Comparison of ENCODE assay signal across 23 cellular contexts in genomic region chr15:53457479-53457878, GRCh38.
DNase-seq lines count a peak whose midpoint lies in the region; ATAC-seq, FAIRE-seq and TF ChIP-seq lines count a peak whose summit lies in the region.
"Had no signal": no experiment of that assay in that cellular context is flagged by ENCODE, and none has a peak within 500 bp of the region (broad histone marks: within the 10 kb centered on the region; RNA-seq: fewer than 3 reads in every experiment).

No MANE protein-coding gene starts in this region.

- H3K79me2 ChIP-seq in HepG2 (ENCODE audit: insufficient read depth, low read length): no peaks in the 10 kb centered on the region

- TF ChIP-seq CTCF in HepG2 (CRISPR knock-in tag; IDR thresholded peaks at IDR 0.05): no peak
- TF ChIP-seq CTCF in right lobe of liver (IDR thresholded peaks at IDR 0.05): no peak
- TF ChIP-seq CTCF in spleen (IDR thresholded peaks at IDR 0.05 in 8 of 11, conservative IDR thresholded peaks at IDR 0.05 in 3 of 11): no peak

- intact Hi-C loops in HepG2 (cut with micrococcal nuclease; ENCODE audit: unreplicated experiment): loop anchor here (10.0 kb wide), 3 partner anchors 257 to 377 kb away; no protein-coding TSS in a partner anchor
- intact Hi-C loops in right lobe of liver (cut with DNase I): loop anchor here in 1 of 2 donors (10.0 kb wide), 1 partner anchor 673 kb away; no protein-coding TSS in a partner anchor
- intact Hi-C loops in spleen (cut with DNase I; ENCODE audit: low total_unique reads): no loop called here

- in situ Hi-C loops in HepG2 (cut with HindIII; ENCODE audit: extremely low pct_ligation_motif_present, low pct_unique_long_range_greater_than_20kb): loop anchor here (25.0 kb wide), 1 partner anchor 380 kb away; no protein-coding TSS in a partner anchor

- 93% methylated on average over 3 of the region's 3 CpGs for WGBS in HepG2 (ENCODE audit: low lambda C conversion rate)
- 65% methylated on average over 2 of the region's 3 CpGs for WGBS in right lobe of liver (ENCODE audit: insufficient coverage, low coverage, low lambda C conversion rate, missing lambda C conversion rate)
- WGBS in spleen, 5 donors: 67 to 76% (median 70%) methylated on average over 3 of the region's 3 CpGs

- H3K4me1 ChIP-seq in HepG2 (ENCODE audit: insufficient read depth, low read length) (peaks cover 81% of the 10 kb centered on the region), right lobe of liver (peaks cover 0 to 31% (median 16%) of the 10 kb centered on the region in 4 donors), spleen (no peaks in the 10 kb centered on the region)
- H3K4me1 ChIP-seq: SJCRH30 had no signal

- no peak for TF ChIP-seq RAD21 in HepG2 (CRISPR knock-in tag; IDR thresholded peaks at IDR 0.05)

- TF ChIP-seq EP300 in HepG2 (IDR thresholded peaks at IDR 0.05; ENCODE audit: low read depth in 2 of 2, low read length in 2 of 2): no peak
- TF ChIP-seq EP300 in HepG2 (CRISPR knock-in tag; IDR thresholded peaks at IDR 0.05; ENCODE audit: borderline replicate concordance): no peak

- no TSS peak for BruUV-seq in HepG2 (replicated peaks; lab: Mats Ljungman, UMichigan)

- H3K9me3 ChIP-seq in HepG2 (ENCODE audit: low read length): peaks cover 15% of the 10 kb centered on the region
- H3K9me3 ChIP-seq in right lobe of liver: no peaks in the 10 kb centered on the region
- peaks cover 0 to 14% (median 5%) of the 10 kb centered on the region in 8 donors for H3K9me3 ChIP-seq in spleen
- H3K9me3 ChIP-seq: BLaER1, SJCRH30 had no signal

- H3K27ac ChIP-seq in HepG2 (ENCODE audit: extremely low read length, insufficient read depth, low read length) (peak overlapping the region; percentile 97), right lobe of liver (no peak overlapping the region), spleen (no peak overlapping the region)
- H3K27ac ChIP-seq: BLaER1, KMS-11, SJCRH30 had no signal

- POLR2A ChIA-PET in HepG2 (lab: Yijun Ruan, JAX): no interaction called here

- H3K4me3 ChIP-seq in HepG2 (replicated peaks in 1 of 3; ENCODE audit: insufficient read depth in 1 of 3, low read depth in 2 of 3, low read length in 3 of 3) (no peak overlapping the region), right lobe of liver (no peak overlapping the region), spleen (no peak overlapping the region)
- H3K4me3 ChIP-seq: BLaER1, SJCRH30 had no signal

- no peak for FAIRE-seq in HepG2 (lab: Jason Lieb, UNC)
- FAIRE-seq: D721Med, G401.6, RCC 7860 had no signal

- CTCF ChIA-PET in HepG2 (lab: Yijun Ruan, JAX; ENCODE audit: low intra/inter-chr PET ratio, low total read pairs): no interaction called here

- TF ChIP-seq POLR2A in HepG2 (IDR thresholded peaks at IDR 0.05; ENCODE audit: insufficient read depth in 1 of 2, low read depth in 2 of 2, low read length in 2 of 2) (no peak), right lobe of liver (IDR thresholded peaks at IDR 0.05) (no peak), spleen (IDR thresholded peaks at IDR 0.05) (no peak)

- DNase-seq in NCI-H2081 (lab: John Stamatoyannopoulos, UW) (peak; percentile 36 to 37), NCI-H2081 treated with DMSO at 0.1 percent for 48 hours (lab: John Stamatoyannopoulos, UW) (no peak), HepG2 (ENCODE audit: low spot score) (no peak), right lobe of liver (no peak), NCI-H345 treated with DMSO at 0.1 percent for 48 hours (lab: John Stamatoyannopoulos, UW; ENCODE audit: unreplicated experiment) (peak; percentile 25), spleen (no peak)
- DNase-seq: CD4-positive, CD25-positive, alpha-beta regulatory T cell; GOT3; HCEC 1CT; NCI-H1092; NCI-H1436 treated with DMSO at 0.1 percent for 48 hours; SJCRH30; T-helper 17 cell; T1000 had no signal

- H4K20me1 ChIP-seq in HepG2 (ENCODE audit: insufficient read depth, low read length): no peaks in the 10 kb centered on the region
- H4K20me1 ChIP-seq: BLaER1 had no signal

- H3K27me3 ChIP-seq in HepG2 (ENCODE audit: control insufficient read depth in 1 of 2, insufficient read depth in 2 of 2, low read length in 2 of 2): no peaks in the 10 kb centered on the region
- no peaks in the 10 kb centered on the region for H3K27me3 ChIP-seq in right lobe of liver
- no peaks in the 10 kb centered on the region for H3K27me3 ChIP-seq in spleen (replicated peaks in 1 of 7)
- H3K27me3 ChIP-seq: BLaER1, SJCRH30 had no signal

- no peak overlapping the region for H2AFZ ChIP-seq in HepG2 (ENCODE audit: low read length)

- ATAC-seq in HepG2 (no peak), right lobe of liver (no peak), HG03135 (IDR thresholded peaks at IDR 0.05; ENCODE audit: unreplicated experiment) (no peak), GM18858 (IDR thresholded peaks at IDR 0.05; ENCODE audit: unreplicated experiment) (no peak)
- ATAC-seq: Right ventricle myocardium inferior, SK-N-SH treated with all-trans-retinoic acid at 6 μM for 48 hours, T-helper 17 cell had no signal

- H3K4me2 ChIP-seq in HepG2 (ENCODE audit: low read depth, low read length): no peak overlapping the region
- H3K4me2 ChIP-seq: BLaER1, KMS-11 had no signal

- H3K36me3 ChIP-seq in HepG2 (replicated peaks in 1 of 2; ENCODE audit: control insufficient read depth in 1 of 2, insufficient read depth in 2 of 2, low read length in 2 of 2): no peaks in the 10 kb centered on the region
- no peaks in the 10 kb centered on the region for H3K36me3 ChIP-seq in right lobe of liver
- no peaks in the 10 kb centered on the region for H3K36me3 ChIP-seq in spleen
- H3K36me3 ChIP-seq: BLaER1, SJCRH30 had no signal

- no peak overlapping the region for H3K9ac ChIP-seq in HepG2 (ENCODE audit: insufficient read depth, low read depth, low read length)
- H3K9ac ChIP-seq: BLaER1, KMS-11 had no signal

TF ChIP-seq in HepG2, 621 proteins besides CTCF, POLR2A, EP300 and RAD21:
- no peak for TF ChIP-seq FOXA1 (IDR thresholded peaks at IDR 0.05)
- TF ChIP-seq FOXA1 (CRISPR knock-in tag; IDR thresholded peaks at IDR 0.05): 0 out of 2 replicates have a peak, but pooled peaks have one; percentile 14
- TF ChIP-seq, protein P1, sequence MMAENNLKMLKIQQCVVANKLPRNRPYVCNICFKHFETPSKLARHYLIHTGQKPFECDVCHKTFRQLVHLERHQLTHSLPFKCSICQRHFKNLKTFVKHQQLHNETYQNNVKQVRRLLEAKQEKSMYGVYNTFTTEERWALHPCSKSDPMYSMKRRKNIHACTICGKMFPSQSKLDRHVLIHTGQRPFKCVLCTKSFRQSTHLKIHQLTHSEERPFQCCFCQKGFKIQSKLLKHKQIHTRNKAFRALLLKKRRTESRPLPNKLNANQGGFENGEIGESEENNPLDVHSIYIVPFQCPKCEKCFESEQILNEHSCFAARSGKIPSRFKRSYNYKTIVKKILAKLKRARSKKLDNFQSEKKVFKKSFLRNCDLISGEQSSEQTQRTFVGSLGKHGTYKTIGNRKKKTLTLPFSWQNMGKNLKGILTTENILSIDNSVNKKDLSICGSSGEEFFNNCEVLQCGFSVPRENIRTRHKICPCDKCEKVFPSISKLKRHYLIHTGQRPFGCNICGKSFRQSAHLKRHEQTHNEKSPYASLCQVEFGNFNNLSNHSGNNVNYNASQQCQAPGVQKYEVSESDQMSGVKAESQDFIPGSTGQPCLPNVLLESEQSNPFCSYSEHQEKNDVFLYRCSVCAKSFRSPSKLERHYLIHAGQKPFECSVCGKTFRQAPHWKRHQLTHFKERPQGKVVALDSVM (CRISPR knock-in tag; IDR thresholded peaks at IDR 0.05): no peak
- peak; percentile 47; the same call in 1 of the 2 replicates for TF ChIP-seq MAFF (IDR thresholded peaks at IDR 0.05; ENCODE audit: low read depth, low read length)
- peak; percentile 38 to 60; a peak in 3 of 4 replicates for TF ChIP-seq MAFK (conservative IDR thresholded peaks at IDR 0.05 in 1 of 2, IDR thresholded peaks at IDR 0.05 in 1 of 2; ENCODE audit: low read length in 2 of 2)

Comparison
In these comparisons a context has a peak if more than half of its experiments do, and no peak if none do; other contexts are left out.
1. DNase-seq: peak in NCI-H2081 (2 of 2) and NCI-H345 treated with DMSO at 0.1 percent for 48 hours (single experiment); none in NCI-H2081 treated with DMSO at 0.1 percent for 48 hours (single experiment), HepG2 (single experiment), right lobe of liver (0 of 3) and spleen (single experiment).